1 cellular context compared by ENCODE assay signal in the genomic region with DNA sequence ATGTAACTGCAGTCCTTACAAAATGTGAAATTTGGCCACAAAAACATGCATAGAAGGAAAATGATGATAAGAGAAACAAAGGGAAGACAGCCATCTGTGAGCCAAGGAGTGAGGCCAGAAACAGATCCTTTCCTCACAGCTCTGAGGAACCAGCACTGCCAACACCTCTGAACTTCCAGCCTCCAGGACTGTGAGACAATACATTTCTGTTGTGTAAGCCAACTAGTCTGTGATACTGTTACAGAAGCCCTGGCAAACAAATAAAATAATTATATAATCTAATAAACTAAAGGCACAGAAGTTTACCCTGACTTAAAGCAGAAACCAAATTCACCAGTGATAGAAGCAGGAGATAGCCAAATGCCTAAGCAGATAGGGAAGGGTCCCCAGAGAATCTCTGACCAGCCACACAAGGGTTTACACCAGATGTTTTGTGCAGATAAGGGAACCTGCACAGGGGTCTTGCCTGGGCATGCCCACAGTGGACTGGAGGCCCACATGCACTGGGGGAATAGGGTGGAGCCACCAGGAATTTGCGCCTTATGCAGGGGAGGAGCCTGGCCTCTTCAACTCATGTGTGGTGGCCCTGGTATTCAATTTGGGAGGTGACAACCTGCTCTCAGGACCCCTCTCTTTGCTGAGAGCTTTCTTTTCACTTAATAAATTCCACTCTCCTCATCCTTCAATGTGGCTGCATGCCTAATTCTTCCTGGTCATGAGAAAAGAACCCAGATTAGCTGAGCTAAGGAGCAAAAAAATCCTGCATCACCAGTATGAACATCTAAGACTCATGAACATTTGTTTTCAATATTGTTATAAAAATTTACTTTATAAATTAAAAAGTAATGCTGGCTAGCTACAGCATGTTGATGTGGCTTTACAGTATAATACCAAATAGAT.
TF ChIP-seq lines count a peak whose summit lies in the region.

No MANE protein-coding gene starts in this region.

TF ChIP-seq in H1, 55 proteins besides CTCF, POLR2A, EP300 and RAD21:
- TF ChIP-seq KDM5A (IDR thresholded peaks at IDR 0.05; ENCODE audit: low read length) (no peak), CREB1 (IDR thresholded peaks at IDR 0.05) (no peak), ASH2L (IDR thresholded peaks at IDR 0.05; ENCODE audit: low read length) (no peak), TCF12 (IDR thresholded peaks at IDR 0.05; ENCODE audit: low read depth, low read length) (no peak), SRF (IDR thresholded peaks at IDR 0.05; ENCODE audit: low read depth, low read length) (no peak), SIX5 (IDR thresholded peaks at IDR 0.05; ENCODE audit: low read depth, low read length) (no peak), JUN (IDR thresholded peaks at IDR 0.05; ENCODE audit: low read depth, low read length) (no peak), SP1 (IDR thresholded peaks at IDR 0.05; ENCODE audit: low read depth, low read length) (no peak), CBX8 (IDR thresholded peaks at IDR 0.05; ENCODE audit: borderline replicate concordance, low read depth, low read length) (no peak), TBP (IDR thresholded peaks at IDR 0.05; ENCODE audit: low read depth, low read length) (no peak)
TF ChIP-seq in H1: peak in this region for 0.
